Comparison of ENCODE assay signal across 11 cellular contexts in the genomic region with DNA sequence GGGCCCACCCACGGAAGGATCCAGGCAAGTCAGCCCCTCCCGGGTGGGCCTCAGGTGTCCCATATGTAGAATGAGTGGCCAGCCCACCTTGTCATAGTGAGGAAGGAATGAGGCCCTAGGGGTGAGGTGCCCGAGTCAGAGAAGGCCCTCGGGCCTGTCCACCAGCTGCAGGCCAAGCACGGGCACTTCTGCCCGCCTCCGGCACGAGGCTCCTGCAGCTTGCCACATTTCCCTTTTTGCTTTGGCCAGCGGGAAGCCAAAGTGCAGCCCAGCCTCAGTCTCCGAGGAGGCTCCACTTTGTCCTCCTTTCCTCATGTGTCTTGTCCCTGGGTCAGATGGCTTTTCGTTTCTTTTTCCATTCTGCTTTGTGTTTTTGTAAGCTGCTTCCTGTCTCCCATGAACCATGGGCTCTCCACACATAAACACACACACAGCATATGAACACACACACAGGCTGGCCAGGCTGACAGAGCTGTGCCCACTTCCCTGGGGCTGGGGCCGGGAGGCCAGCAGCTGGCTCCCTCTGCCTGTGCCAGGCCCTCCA.
A peak's percentile ranks its signal among the peaks of the same experiment; 100 is the strongest.
DNase-seq lines count a peak whose midpoint lies in the region; ATAC-seq, FAIRE-seq and TF ChIP-seq lines count a peak whose summit lies in the region.
"Had no signal": no experiment of that assay in that cellular context is flagged by ENCODE, and none has a peak within 500 bp of the region (broad histone marks: within the 10 kb centered on the region; RNA-seq: fewer than 3 reads in every experiment).

No MANE protein-coding gene starts in this region.

- H3K9me2 ChIP-seq in GM23248 (ENCODE audit: insufficient read depth) (no peaks in the 10 kb centered on the region), hepatocyte (replicated peaks; ENCODE audit: insufficient read depth) (no peaks in the 10 kb centered on the region)

- ATAC-seq in GM12878 (no peak), HG02852 (IDR thresholded peaks at IDR 0.05; ENCODE audit: unreplicated experiment) (no peak), GM21360 (IDR thresholded peaks at IDR 0.05; ENCODE audit: unreplicated experiment) (no peak)
- ATAC-seq: natural killer cell had no signal

- FAIRE-seq in GM12878 (lab: Jason Lieb, UNC): no peak

- CTCF ChIA-PET in GM12878 (lab: Yijun Ruan, JAX): interaction anchor here (0.6 to 1.0 kb wide), 2 partner anchors 209 to 253 kb away, joined by 3 read pairs; no protein-coding TSS in a partner anchor

- TF ChIP-seq EP300 in GM12878 (IDR thresholded peaks at IDR 0.05; ENCODE audit: borderline replicate concordance in 1 of 2, control insufficient read depth in 1 of 2, low read depth in 2 of 2, low read length in 2 of 2): no peak

- TF ChIP-seq RAD21 in GM12878 (IDR thresholded peaks at IDR 0.05; ENCODE audit: insufficient read depth, low read depth, low read length): no peak

- SMC1A ChIA-PET in GM12878 (lab: Charles Lee; ENCODE audit: uncharacterized antibody, unreplicated experiment): no interaction called here

- 49 to 53% methylated on average over 12 of the region's 12 CpGs for WGBS in GM23248 (ENCODE audit: low coverage in 1 of 2, low lambda C conversion rate in 2 of 2, missing lambda C conversion rate in 2 of 2), 2 experiments
- WGBS in GM12878 (ENCODE audit: insufficient coverage, insufficient replicate concordance, low lambda C conversion rate, missing lambda C conversion rate): 79% methylated on average over 11 of the region's 12 CpGs
- 94% methylated on average over 12 of the region's 12 CpGs for WGBS in hepatocyte (ENCODE audit: low lambda C conversion rate, missing lambda C conversion rate)

- no peaks in the 10 kb centered on the region for H3K27me3 ChIP-seq in GM23248 (replicated peaks; ENCODE audit: insufficient read depth)
- no peaks in the 10 kb centered on the region for H3K27me3 ChIP-seq in GM12878 (replicated peaks in 1 of 2; ENCODE audit: control insufficient read depth in 2 of 2, insufficient read depth in 2 of 2, low read length in 1 of 2)
- H3K27me3 ChIP-seq in hepatocyte: no peaks in the 10 kb centered on the region
- H3K27me3 ChIP-seq: cardiac muscle cell had no signal

- no peak overlapping the region for H2AFZ ChIP-seq in GM23248
- H2AFZ ChIP-seq in GM12878 (ENCODE audit: control insufficient read depth, low read depth, low read length): no peak overlapping the region
- H2AFZ ChIP-seq in hepatocyte: no peak overlapping the region

- no peak overlapping the region; the same call in 1 of the 2 replicates for H3K4me3 ChIP-seq in GM23248
- no peak overlapping the region for H3K4me3 ChIP-seq in GM12878
- no peak overlapping the region for H3K4me3 ChIP-seq in hepatocyte
- H3K4me3 ChIP-seq in skin epidermis: no peak overlapping the region
- H3K4me3 ChIP-seq: cardiac muscle cell had no signal

- H3K4me1 ChIP-seq in GM23248 (ENCODE audit: insufficient read depth) (peaks cover 16% of the 10 kb centered on the region), GM12878 (ENCODE audit: control insufficient read depth, insufficient read depth, low read length) (no peaks in the 10 kb centered on the region), hepatocyte (ENCODE audit: insufficient read depth) (no peaks in the 10 kb centered on the region)

- no peak for TF ChIP-seq CTCF in GM12878 (IDR thresholded peaks at IDR 0.05 in 2 of 3, conservative IDR thresholded peaks at IDR 0.05 in 1 of 3; ENCODE audit: control insufficient read depth in 2 of 3, extremely low read depth in 1 of 3, insufficient read depth in 1 of 3, low read depth in 3 of 3, low read length in 3 of 3)
- TF ChIP-seq CTCF in hepatocyte (IDR thresholded peaks at IDR 0.05; ENCODE audit: poor library complexity): no peak

- peak overlapping the region; percentile 79 for H3K27ac ChIP-seq in GM23248
- no peak overlapping the region for H3K27ac ChIP-seq in GM12878 (ENCODE audit: control insufficient read depth, insufficient read depth)
- peak overlapping the region; percentile 72 for H3K27ac ChIP-seq in hepatocyte
- H3K27ac ChIP-seq in skin epidermis: peak overlapping the region in 15 of 21 experiments; percentile 3 to 67 (median 46)
- H3K27ac ChIP-seq: cardiac muscle cell had no signal

- BruUV-seq in GM12878 (replicated peaks; lab: Mats Ljungman, UMichigan): no TSS peak

- in situ Hi-C loops in GM23248 (cut with MboI) (no loop called here), GM12878 (cut with MboI) (no loop called here)

- H3K4me2 ChIP-seq in GM23248 (ENCODE audit: unreplicated experiment): peak overlapping the region; percentile 36
- H3K4me2 ChIP-seq in GM12878 (ENCODE audit: control insufficient read depth, insufficient read depth): no peak overlapping the region
- no peak overlapping the region for H3K4me2 ChIP-seq in hepatocyte

- H4K20me1 ChIP-seq in GM23248 (ENCODE audit: insufficient read depth) (no peaks in the 10 kb centered on the region), GM12878 (ENCODE audit: control insufficient read depth, insufficient read depth) (no peaks in the 10 kb centered on the region), hepatocyte (ENCODE audit: insufficient read depth, poor library complexity, severe bottlenecking) (no peaks in the 10 kb centered on the region)

- H3K79me2 ChIP-seq in GM23248 (ENCODE audit: insufficient read depth): no peaks in the 10 kb centered on the region
- no peaks in the 10 kb centered on the region for H3K79me2 ChIP-seq in GM12878 (ENCODE audit: control insufficient read depth, insufficient read depth, low read length)
- H3K79me2 ChIP-seq in hepatocyte: no peaks in the 10 kb centered on the region

- DNase-seq in GM23248 (no peak), GM12878 (ENCODE audit: low read depth, low spot score) (no peak), hepatocyte (ENCODE audit: low spot score) (no peak), NCI-H2196 treated with DMSO at 0.1 percent for 48 hours (lab: John Stamatoyannopoulos, UW; ENCODE audit: unreplicated experiment) (no peak), NCI-H524 treated with DMSO at 0.1 percent for 48 hours (lab: John Stamatoyannopoulos, UW) (no peak)
- DNase-seq: activated T-cell treated with anti-CD3 and anti-CD28 coated beads for 4 hours, natural killer cell had no signal

- POLR2A ChIA-PET in GM12878 (lab: Charles Lee): no interaction called here

- no peaks in the 10 kb centered on the region for H3K9me3 ChIP-seq in GM23248 (ENCODE audit: low read depth)
- no peaks in the 10 kb centered on the region for H3K9me3 ChIP-seq in GM12878 (replicated peaks; ENCODE audit: control insufficient read depth, insufficient read depth, low read length)
- no peaks in the 10 kb centered on the region for H3K9me3 ChIP-seq in hepatocyte (ENCODE audit: low read depth)

- RAD21 ChIA-PET in GM12878 (lab: Charles Lee; ENCODE audit: unreplicated experiment): interaction anchor here (1.8 kb wide), 1 partner anchor 50 kb away, joined by 4 read pairs; no protein-coding TSS in a partner anchor

- intact Hi-C loops in GM12878 (cut with micrococcal nuclease; ENCODE audit: unreplicated experiment): no loop called here

- peaks cover 30% of the 10 kb centered on the region for H3K36me3 ChIP-seq in GM23248 (ENCODE audit: low read depth)
- H3K36me3 ChIP-seq in GM12878 (ENCODE audit: control insufficient read depth in 2 of 2, insufficient read depth in 2 of 2, low read length in 1 of 2): peaks cover 34 to 58% of the 10 kb centered on the region in 2 experiments; a peak in 3 of 4 replicates
- H3K36me3 ChIP-seq in hepatocyte (replicated peaks; ENCODE audit: insufficient read depth, low read depth): peaks cover 3% of the 10 kb centered on the region

- H3F3A ChIP-seq in GM23248 (ENCODE audit: insufficient read depth): peaks cover 36% of the 10 kb centered on the region

- H3K9ac ChIP-seq in GM23248 (peak overlapping the region; percentile 62), GM12878 (ENCODE audit: control insufficient read depth, insufficient read depth, low read length) (no peak overlapping the region)

- TF ChIP-seq POLR2A in GM12878 (IDR thresholded peaks at IDR 0.05; ENCODE audit: low read depth, low read length): 0 out of 2 replicates have a peak, but pooled peaks have one; percentile 9

TF ChIP-seq in GM12878, 131 proteins besides CTCF, POLR2A, EP300 and RAD21 (continues in another document):
- TF ChIP-seq SUZ12 (IDR thresholded peaks at IDR 0.05; ENCODE audit: unreplicated experiment) (no peak), CREB1 (IDR thresholded peaks at IDR 0.05; ENCODE audit: low read depth) (no peak), BACH1 (IDR thresholded peaks at IDR 0.05; ENCODE audit: borderline replicate concordance) (no peak)
- TF ChIP-seq, protein P1, sequence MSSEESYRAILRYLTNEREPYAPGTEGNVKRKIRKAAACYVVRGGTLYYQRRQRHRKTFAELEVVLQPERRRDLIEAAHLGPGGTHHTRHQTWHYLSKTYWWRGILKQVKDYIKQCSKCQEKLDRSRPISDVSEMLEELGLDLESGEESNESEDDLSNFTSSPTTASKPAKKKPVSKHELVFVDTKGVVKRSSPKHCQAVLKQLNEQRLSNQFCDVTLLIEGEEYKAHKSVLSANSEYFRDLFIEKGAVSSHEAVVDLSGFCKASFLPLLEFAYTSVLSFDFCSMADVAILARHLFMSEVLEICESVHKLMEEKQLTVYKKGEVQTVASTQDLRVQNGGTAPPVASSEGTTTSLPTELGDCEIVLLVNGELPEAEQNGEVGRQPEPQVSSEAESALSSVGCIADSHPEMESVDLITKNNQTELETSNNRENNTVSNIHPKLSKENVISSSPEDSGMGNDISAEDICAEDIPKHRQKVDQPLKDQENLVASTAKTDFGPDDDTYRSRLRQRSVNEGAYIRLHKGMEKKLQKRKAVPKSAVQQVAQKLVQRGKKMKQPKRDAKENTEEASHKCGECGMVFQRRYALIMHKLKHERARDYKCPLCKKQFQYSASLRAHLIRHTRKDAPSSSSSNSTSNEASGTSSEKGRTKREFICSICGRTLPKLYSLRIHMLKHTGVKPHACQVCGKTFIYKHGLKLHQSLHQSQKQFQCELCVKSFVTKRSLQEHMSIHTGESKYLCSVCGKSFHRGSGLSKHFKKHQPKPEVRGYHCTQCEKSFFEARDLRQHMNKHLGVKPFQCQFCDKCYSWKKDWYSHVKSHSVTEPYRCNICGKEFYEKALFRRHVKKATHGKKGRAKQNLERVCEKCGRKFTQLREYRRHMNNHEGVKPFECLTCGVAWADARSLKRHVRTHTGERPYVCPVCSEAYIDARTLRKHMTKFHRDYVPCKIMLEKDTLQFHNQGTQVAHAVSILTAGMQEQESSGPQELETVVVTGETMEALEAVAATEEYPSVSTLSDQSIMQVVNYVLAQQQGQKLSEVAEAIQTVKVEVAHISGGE (CRISPR knock-in tag; IDR thresholded peaks at IDR 0.05): no peak
